In genomic region chr12:53220857-53221202, GRCh38 we compare ENCODE assay signal across 8 cellular contexts. TPM values are rescaled to one million over a fixed set of nuclear protein-coding genes. Genes with fewer than 3 reads are reported as not detected.
A peak's percentile ranks its signal among the peaks of the same experiment; 100 is the strongest.
DNase-seq lines count a peak whose midpoint lies in the region; ATAC-seq, FAIRE-seq and TF ChIP-seq lines count a peak whose summit lies in the region.

No MANE protein-coding gene starts in this region.

- no peak for TF ChIP-seq POLR2A in erythroblast (IDR thresholded peaks at IDR 0.05; ENCODE audit: low read length)

- no peak for TF ChIP-seq CTCF in CD4-positive, alpha-beta T cell (IDR thresholded peaks at IDR 0.05)
- no peak for TF ChIP-seq CTCF in GM20000 (IDR thresholded peaks at IDR 0.05; ENCODE audit: extremely low read depth, missing control alignments)

- no peaks in the 10 kb centered on the region for H3K27me3 ChIP-seq in CD4-positive, alpha-beta T cell (ENCODE audit: control insufficient read depth, insufficient read depth, low read length)
- no peaks in the 10 kb centered on the region for H3K27me3 ChIP-seq in mucosa of rectum (ENCODE audit: control insufficient read depth in 2 of 2, insufficient read depth in 2 of 2, low read length in 2 of 2)

- H3K4me3 ChIP-seq in mucosa of rectum (ENCODE audit: low read length in 2 of 2), result peak overlapping the region; percentile 69 to 84

- intact Hi-C loops in CD4-positive, alpha-beta T cell (cut with DNase I, micrococcal nuclease), result loop anchor here (1.0 to 5.0 kb wide), 3 partner anchors 39 to 46 kb away; partner anchors contain the start of genes CSAD (in 2 of the 2), ZNF740 (in 2 of the 2) and ESPL1 (in 1 of the 2)

- peaks cover 65% of the 10 kb centered on the region in 2 donors for H3K4me1 ChIP-seq in mucosa of rectum (ENCODE audit: control insufficient read depth in 2 of 2, insufficient read depth in 2 of 2, low read length in 2 of 2)

- H3K27ac ChIP-seq in CD4-positive, alpha-beta T cell (ENCODE audit: low read depth, low read length), result peak overlapping the region; percentile 92
- peak overlapping the region; percentile 99 to 100 for H3K27ac ChIP-seq in mucosa of rectum (ENCODE audit: low read depth in 2 of 2, low read length in 2 of 2)

- H3K9ac ChIP-seq in mucosa of rectum (ENCODE audit: low read depth in 1 of 2, low read length in 2 of 2), result peak overlapping the region; percentile 91 to 100

- FAIRE-seq in HTR-8/SVneo (lab: Jason Lieb, UNC), result no peak

- no peaks in the 10 kb centered on the region for H3K9me3 ChIP-seq in CD4-positive, alpha-beta T cell (ENCODE audit: control insufficient read depth, low read length)
- no peaks in the 10 kb centered on the region for H3K9me3 ChIP-seq in mucosa of rectum (ENCODE audit: control insufficient read depth in 2 of 2, low read length in 2 of 2)

- peak overlapping the region; percentile 90 for H3K27ac Mint-ChIP-seq in CD4-positive, alpha-beta T cell

- H3K27me3 Mint-ChIP-seq in CD4-positive, alpha-beta T cell, result no peaks in the 10 kb centered on the region

- H3K36me3 ChIP-seq in mucosa of rectum (ENCODE audit: control insufficient read depth in 2 of 2, insufficient read depth in 2 of 2, low read length in 2 of 2), result no peaks in the 10 kb centered on the region

- POLR2A ChIA-PET in CD4-positive, alpha-beta T cell (lab: Charles Lee), result interaction anchor here (0.7 to 5.6 kb wide), 19 partner anchors 9 to 273 kb away, joined by 3 to 43 read pairs (median 13); partner anchors contain the start of genes AAAS, CSAD, ESPL1 and ITGB7

- DNase-seq in CD4-positive, alpha-beta T cell, result peak; percentile 51 to 74 (median 66)
- DNase-seq in GM20000 (ENCODE audit: low spot score) (peak; percentile 98), HTR-8/SVneo (ENCODE audit: insufficient read length, low spot score) (peak; percentile 95), erythroblast (lab: John Stamatoyannopoulos, UW) (peak; percentile 73)
- peak; percentile 87 to 89 for DNase-seq in activated T-cell treated with anti-CD3 and anti-CD28 coated beads, Interleukin-2, amount 50 U/mL, for 48 hours
- peak; percentile 89 for DNase-seq in stimulated activated CD8-positive, alpha-beta memory T cell treated with anti-CD3 and anti-CD28 coated beads, Interleukin-4, amount 100 ng/mL, for 48 hours

- CTCF ChIA-PET in CD4-positive, alpha-beta T cell (lab: Charles Lee), result interaction anchor here (0.6 to 8.3 kb wide), 4 partner anchors 11 to 1031 kb away, joined by 3 to 68 read pairs (median 11); partner anchors contain the start of gene ESPL1

- peak overlapping the region; percentile 100 for H3K4me3 Mint-ChIP-seq in CD4-positive, alpha-beta T cell

- peaks cover 86% of the 10 kb centered on the region for H3K4me1 Mint-ChIP-seq in CD4-positive, alpha-beta T cell (ENCODE audit: low read depth)

- H3K36me3 Mint-ChIP-seq in CD4-positive, alpha-beta T cell (ENCODE audit: low read depth), result peaks cover 27% of the 10 kb centered on the region

- ATAC-seq in CD4-positive, alpha-beta T cell (ENCODE audit: poor library complexity), result peak; percentile 47

- no peaks in the 10 kb centered on the region for H3K9me3 Mint-ChIP-seq in CD4-positive, alpha-beta T cell

TF ChIP-seq in PFSK-1, 5 proteins besides CTCF, POLR2A, EP300 and RAD21:
- TF ChIP-seq FOXP2 (optimal IDR thresholded peaks at IDR 0.05; ENCODE audit: borderline replicate concordance, extremely low read depth, extremely low read length, insufficient read depth) (peak; percentile 17), SIN3A (IDR thresholded peaks at IDR 0.05; ENCODE audit: borderline replicate concordance, insufficient read depth, low read length) (no peak), POLR2AphosphoS5 (IDR thresholded peaks at IDR 0.05; ENCODE audit: low read depth, low read length) (peak; percentile 65; the same call in 1 of the 2 replicates), TAF1 (IDR thresholded peaks at IDR 0.05; ENCODE audit: borderline replicate concordance, insufficient read depth, low read length) (peak; percentile 14; the same call in 1 of the 2 replicates)
- TF ChIP-seq, protein P1, sequence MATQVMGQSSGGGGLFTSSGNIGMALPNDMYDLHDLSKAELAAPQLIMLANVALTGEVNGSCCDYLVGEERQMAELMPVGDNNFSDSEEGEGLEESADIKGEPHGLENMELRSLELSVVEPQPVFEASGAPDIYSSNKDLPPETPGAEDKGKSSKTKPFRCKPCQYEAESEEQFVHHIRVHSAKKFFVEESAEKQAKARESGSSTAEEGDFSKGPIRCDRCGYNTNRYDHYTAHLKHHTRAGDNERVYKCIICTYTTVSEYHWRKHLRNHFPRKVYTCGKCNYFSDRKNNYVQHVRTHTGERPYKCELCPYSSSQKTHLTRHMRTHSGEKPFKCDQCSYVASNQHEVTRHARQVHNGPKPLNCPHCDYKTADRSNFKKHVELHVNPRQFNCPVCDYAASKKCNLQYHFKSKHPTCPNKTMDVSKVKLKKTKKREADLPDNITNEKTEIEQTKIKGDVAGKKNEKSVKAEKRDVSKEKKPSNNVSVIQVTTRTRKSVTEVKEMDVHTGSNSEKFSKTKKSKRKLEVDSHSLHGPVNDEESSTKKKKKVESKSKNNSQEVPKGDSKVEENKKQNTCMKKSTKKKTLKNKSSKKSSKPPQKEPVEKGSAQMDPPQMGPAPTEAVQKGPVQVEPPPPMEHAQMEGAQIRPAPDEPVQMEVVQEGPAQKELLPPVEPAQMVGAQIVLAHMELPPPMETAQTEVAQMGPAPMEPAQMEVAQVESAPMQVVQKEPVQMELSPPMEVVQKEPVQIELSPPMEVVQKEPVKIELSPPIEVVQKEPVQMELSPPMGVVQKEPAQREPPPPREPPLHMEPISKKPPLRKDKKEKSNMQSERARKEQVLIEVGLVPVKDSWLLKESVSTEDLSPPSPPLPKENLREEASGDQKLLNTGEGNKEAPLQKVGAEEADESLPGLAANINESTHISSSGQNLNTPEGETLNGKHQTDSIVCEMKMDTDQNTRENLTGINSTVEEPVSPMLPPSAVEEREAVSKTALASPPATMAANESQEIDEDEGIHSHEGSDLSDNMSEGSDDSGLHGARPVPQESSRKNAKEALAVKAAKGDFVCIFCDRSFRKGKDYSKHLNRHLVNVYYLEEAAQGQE (IDR thresholded peaks at IDR 0.05; ENCODE audit: insufficient read depth in 1 of 2, low read depth in 2 of 2, low read length in 2 of 2), result no peak

RNA-seq across cellular contexts. Expression of gene RARG, which starts 11.2 kb away (rescaled TPM):
- total RNA-seq in CD4-positive, alpha-beta T cell, result 10 to 100 TPM; 14.0 to 15.8 TPM
- polyA plus RNA-seq in PFSK-1 (2012; ENCODE audit: insufficient read length, low read depth), result 16.4 TPM

RNA-seq across cellular contexts. Expression of gene ITGB7, which starts 13.8 kb away (rescaled TPM):
- total RNA-seq in CD4-positive, alpha-beta T cell, result 100 to 1,000 TPM; 166 to 180 TPM
- polyA plus RNA-seq in PFSK-1 (2012; ENCODE audit: insufficient read length, low read depth), result not detected

RNA-seq across cellular contexts. Expression of gene CSAD, which starts 40.1 kb away (rescaled TPM):
- 10 to 100 TPM; 56.7 to 57.3 TPM for total RNA-seq in CD4-positive, alpha-beta T cell
- polyA plus RNA-seq in PFSK-1 (2012; ENCODE audit: insufficient read length, low read depth), result 11.7 TPM

RNA-seq across cellular contexts. Expression of gene ZNF740, which starts 40.3 kb away (rescaled TPM):
- 10 to 100 TPM; 24.4 to 24.7 TPM for total RNA-seq in CD4-positive, alpha-beta T cell
- polyA plus RNA-seq in PFSK-1 (2012; ENCODE audit: insufficient read length, low read depth), result 21.7 TPM

RNA-seq across cellular contexts. Expression of gene ESPL1, which starts 47.3 kb away (rescaled TPM):
- total RNA-seq in CD4-positive, alpha-beta T cell, result under 1 TPM; 0.20 to 0.71 TPM
- 10.2 TPM for polyA plus RNA-seq in PFSK-1 (2012; ENCODE audit: insufficient read length, low read depth)

Comparison
In these comparisons a context has a peak if more than half of its experiments do, and no peak if none do; other contexts are left out.
1. Peak in every context shown above with its lines: DNase-seq, ATAC-seq, H3K4me3 ChIP-seq and H3K27ac ChIP-seq.